In the genomic region with DNA sequence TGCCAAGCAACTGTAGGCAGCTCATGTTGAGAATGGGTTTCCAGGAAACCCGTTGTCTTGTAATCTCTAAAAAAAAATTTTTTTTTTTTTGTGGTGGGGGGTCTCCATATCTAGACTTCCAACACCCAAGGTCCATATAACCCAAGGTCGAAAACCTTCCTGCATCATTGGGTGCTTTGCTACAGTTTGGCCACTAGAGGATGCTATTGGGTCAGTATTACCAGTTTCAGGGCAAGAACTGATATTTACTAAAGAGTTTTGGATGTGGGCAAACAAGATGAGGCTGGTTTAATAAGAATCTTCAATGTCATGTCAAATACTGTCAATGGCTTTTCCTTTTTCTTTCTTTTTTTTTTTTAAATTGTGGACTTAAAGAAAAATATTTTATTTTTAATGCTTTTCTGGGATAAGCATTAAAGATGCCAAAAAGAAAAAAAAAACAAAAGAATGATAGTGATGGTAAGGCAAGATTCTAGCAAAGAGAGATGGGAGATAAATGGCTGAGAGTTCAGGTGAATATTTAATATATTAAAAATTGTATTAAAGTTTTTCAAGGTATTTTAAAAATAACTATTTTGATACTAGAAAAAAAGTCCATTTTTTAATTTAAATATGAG, we compare ENCODE assay signal across 8 cellular contexts.
DNase-seq lines count a peak whose midpoint lies in the region; ATAC-seq, FAIRE-seq and TF ChIP-seq lines count a peak whose summit lies in the region.

No MANE protein-coding gene starts in this region.

- ATAC-seq in HG02852 (IDR thresholded peaks at IDR 0.05; ENCODE audit: unreplicated experiment) (no peak), GM21515 (IDR thresholded peaks at IDR 0.05; ENCODE audit: unreplicated experiment) (no peak)

- POLR2A ChIA-PET in AG04450 (lab: Yijun Ruan, JAX): no interaction called here

- peak; percentile 15 for FAIRE-seq in small intestine (lab: Jason Lieb, UNC)

- no peaks in the 10 kb centered on the region for H3K27me3 ChIP-seq in AG04450 (ENCODE audit: control insufficient read depth, insufficient read depth, low read length)
- H3K27me3 ChIP-seq in hepatocyte: no peaks in the 10 kb centered on the region
- H3K27me3 ChIP-seq in small intestine (ENCODE audit: control insufficient read depth in 2 of 2, insufficient read depth in 2 of 2, low read length in 2 of 2): no peaks in the 10 kb centered on the region

- DNase-seq in AG04450 (ENCODE audit: low read depth, low spot score) (no peak), NCI-H2081 treated with DMSO at 0.1 percent for 48 hours (lab: John Stamatoyannopoulos, UW) (peak; percentile 1), astrocyte of the cerebellum (ENCODE audit: low read depth) (peak; percentile 49), hepatocyte (ENCODE audit: low spot score) (peak; percentile 66), small intestine (peak; percentile 45)

- H2AFZ ChIP-seq in hepatocyte: no peak overlapping the region

- TF ChIP-seq CTCF in AG04450 (IDR thresholded peaks at IDR 0.05; ENCODE audit: low read depth, low read length) (peak; percentile 87), GM12801 (IDR thresholded peaks at IDR 0.05; ENCODE audit: extremely low read depth, insufficient read length) (peak; percentile 98), astrocyte of the cerebellum (IDR thresholded peaks at IDR 0.05; ENCODE audit: low read depth, low read length, missing control alignments) (peak; percentile 100), hepatocyte (IDR thresholded peaks at IDR 0.05; ENCODE audit: poor library complexity) (peak; percentile 98)

- no peaks in the 10 kb centered on the region for H3K9me2 ChIP-seq in hepatocyte (replicated peaks; ENCODE audit: insufficient read depth)

- H3K79me2 ChIP-seq in hepatocyte: no peaks in the 10 kb centered on the region

- CTCF ChIA-PET in AG04450 (lab: Charles Lee): interaction anchor here (0.7 to 1.5 kb wide), 5 partner anchors 161 to 903 kb away, joined by 3 to 4 read pairs (median 3); no protein-coding TSS in a partner anchor

- WGBS in hepatocyte (ENCODE audit: low lambda C conversion rate, missing lambda C conversion rate): 7% methylated on average over 2 of the region's 2 CpGs
- 6 to 14% (median 13%) methylated on average over 2 of the region's 2 CpGs for WGBS in small intestine, 3 donors

- H3K4me3 ChIP-seq in AG04450 (ENCODE audit: low read depth, low read length) (no peak overlapping the region), astrocyte of the cerebellum (ENCODE audit: low read depth, low read length) (no peak overlapping the region), hepatocyte (no peak overlapping the region), small intestine (ENCODE audit: low read depth in 1 of 2, low read length in 2 of 2) (no peak overlapping the region)

- H3K27ac ChIP-seq in AG04450 (ENCODE audit: low read depth, low read length) (no peak overlapping the region), hepatocyte (no peak overlapping the region), small intestine (ENCODE audit: low read depth in 1 of 2, low read length in 1 of 2) (no peak overlapping the region)

- H3K9me3 ChIP-seq in AG04450 (ENCODE audit: control insufficient read depth, insufficient read depth, low read length) (peaks cover 35% of the 10 kb centered on the region), hepatocyte (ENCODE audit: low read depth) (no peaks in the 10 kb centered on the region), small intestine (ENCODE audit: control insufficient read depth, low read depth) (no peaks in the 10 kb centered on the region)

- H3K36me3 ChIP-seq in hepatocyte (replicated peaks; ENCODE audit: insufficient read depth, low read depth) (no peaks in the 10 kb centered on the region), small intestine (ENCODE audit: control insufficient read depth in 2 of 2, insufficient read depth in 2 of 2, low read length in 2 of 2) (no peaks in the 10 kb centered on the region)

- no peaks in the 10 kb centered on the region for H4K20me1 ChIP-seq in hepatocyte (ENCODE audit: insufficient read depth, poor library complexity, severe bottlenecking)

- in situ Hi-C loops in astrocyte of the cerebellum (cut with HindIII; ENCODE audit: low sequenced_read_pairs): no loop called here

- H3K4me2 ChIP-seq in hepatocyte: no peak overlapping the region

- no peaks in the 10 kb centered on the region for H3K4me1 ChIP-seq in hepatocyte (ENCODE audit: insufficient read depth)
- no peaks in the 10 kb centered on the region for H3K4me1 ChIP-seq in small intestine (ENCODE audit: control insufficient read depth in 2 of 2, insufficient read depth in 1 of 2, low read depth in 1 of 2, low read length in 1 of 2)
